ENCODE assay signal across 23 cellular contexts in genomic region chr7:135728136-135728669, GRCh38. TPM values are rescaled to one million over a fixed set of nuclear protein-coding genes. Genes with fewer than 3 reads are reported as not detected.
DNase-seq lines count a peak whose midpoint lies in the region; ATAC-seq and TF ChIP-seq lines count a peak whose summit lies in the region.
"Had no signal": no experiment of that assay in that cellular context is flagged by ENCODE, and none has a peak within 500 bp of the region (broad histone marks: within the 10 kb centered on the region; RNA-seq: fewer than 3 reads in every experiment).

Gene SLC13A4 (minus strand): TSS chr7:135728186. CDS start chr7:135727496, 690 bp downstream.

- peak within 1 kb of the TSS; percentile 12 for H3K4me3 ChIP-seq in ectodermal cell (ENCODE audit: insufficient read depth, low read depth, low read length)
- H3K4me3 ChIP-seq in mesenchymal stem cell (ENCODE audit: insufficient read depth in 1 of 2, low read depth in 1 of 2, low read length in 2 of 2): no peak within 1 kb of the TSS
- H3K4me3 ChIP-seq: cardiac muscle cell, GM12878, stomach had no signal

- H3K9me3 ChIP-seq in ES-I3 (ENCODE audit: control insufficient read depth, insufficient read depth, low read length): no peaks in the 10 kb centered on the region
- no peaks in the 10 kb centered on the region for H3K9me3 ChIP-seq in ectodermal cell (ENCODE audit: control insufficient read depth, low read length)
- no peaks in the 10 kb centered on the region for H3K9me3 ChIP-seq in mesenchymal stem cell (ENCODE audit: control insufficient read depth, low read length)
- H3K9me3 ChIP-seq: stomach had no signal

- TF ChIP-seq CTCF in GM20000 (IDR thresholded peaks at IDR 0.05; ENCODE audit: extremely low read depth, missing control alignments): no peak

- H2AK5ac ChIP-seq in mesenchymal stem cell (ENCODE audit: low read length, severe bottlenecking): no peak within 1 kb of the TSS

- no peak within 1 kb of the TSS for H2AFZ ChIP-seq in mesenchymal stem cell (ENCODE audit: low read depth, low read length)

- H2BK15ac ChIP-seq in mesenchymal stem cell (ENCODE audit: low read depth, poor library complexity, severe bottlenecking): no peak within 1 kb of the TSS

- H2BK12ac ChIP-seq in mesenchymal stem cell (ENCODE audit: low read length in 2 of 2): no peak within 1 kb of the TSS

- no peak for ATAC-seq in HG02588 (IDR thresholded peaks at IDR 0.05; ENCODE audit: unreplicated experiment)
- ATAC-seq: activated naive CD8-positive, alpha-beta T cell treated with anti-CD3 and anti-CD28 coated beads, Interleukin-2, amount 50 U/mL, for 24 hours; esophagus mucosa; GM12878; Right ventricle myocardium inferior had no signal

- no peak within 1 kb of the TSS for H4K8ac ChIP-seq in mesenchymal stem cell (ENCODE audit: low read length)

- DNase-seq in NAMALWA (ENCODE audit: low spot score): peak; percentile 25
- DNase-seq in mesenchymal stem cell: no peak
- DNase-seq in GM20000 (ENCODE audit: low spot score): no peak
- DNase-seq in glomerular visceral epithelial cell (ENCODE audit: extremely low spot score): no peak
- no peak for DNase-seq in 8988T
- DNase-seq: activated CD4-positive, alpha-beta T cell treated with anti-CD3 and anti-CD28 coated beads, Interleukin-2, amount 10 ng/mL, durations not matched to agents 7 days and 5 days; activated naive CD8-positive, alpha-beta T cell treated with anti-CD3 and anti-CD28 coated beads, Interleukin-2, amount 50 U/mL, for 24 hours; effector CD4-positive, alpha-beta T cell; GF-D8; NCI-H1105 treated with DMSO at 0.1 percent for 48 hours; NCI-H2107; NCI-H524; small intestine; stimulated activated CD4-positive, alpha-beta T cell treated with anti-CD3 and anti-CD28 coated beads, Interleukin-4, amount 100 ng/mL, for 24 hours; stomach had no signal

- no peak within 1 kb of the TSS for H3K14ac ChIP-seq in mesenchymal stem cell (ENCODE audit: low read length in 2 of 2)

- WGBS in ectodermal cell, 2 experiments: 47 to 50% methylated on average over 11 of the region's 11 CpGs
- 56% methylated on average over 11 of the region's 11 CpGs for WGBS in mesenchymal stem cell

- H3K9ac ChIP-seq in ES-I3 (ENCODE audit: low read depth, low read length) (peak within 1 kb of the TSS; percentile 41; the same call in 1 of the 2 replicates), mesenchymal stem cell (ENCODE audit: low read length) (no peak within 1 kb of the TSS)

- H3K18ac ChIP-seq in mesenchymal stem cell (ENCODE audit: low read depth in 1 of 2, low read length in 2 of 2): no peak within 1 kb of the TSS

- H3K27ac ChIP-seq in ectodermal cell (ENCODE audit: insufficient read depth, low read depth, low read length, poor library complexity, severe bottlenecking) (no peak within 1 kb of the TSS), mesenchymal stem cell (ENCODE audit: low read length, poor library complexity, severe bottlenecking) (no peak within 1 kb of the TSS)
- H3K27ac ChIP-seq: C4-2B, cardiac muscle cell, stomach had no signal

- H3K4ac ChIP-seq in mesenchymal stem cell (ENCODE audit: low read depth in 1 of 2, low read length in 2 of 2): no peak within 1 kb of the TSS

- no peak within 1 kb of the TSS for H2BK120ac ChIP-seq in mesenchymal stem cell (ENCODE audit: low read depth, low read length)

- H3K4me1 ChIP-seq in ES-I3 (ENCODE audit: insufficient read depth, low read length) (peaks cover 5% of the 10 kb centered on the region; the same call in 1 of the 2 replicates), ectodermal cell (ENCODE audit: control insufficient read depth, insufficient read depth, low read length) (peaks cover 9% of the 10 kb centered on the region), mesenchymal stem cell (ENCODE audit: control insufficient read depth, insufficient read depth, low read depth, low read length) (peaks cover 2% of the 10 kb centered on the region)

- H3K27me3 ChIP-seq in ectodermal cell (ENCODE audit: control insufficient read depth, insufficient read depth, low read length, poor library complexity, severe bottlenecking) (no peaks in the 10 kb centered on the region), mesenchymal stem cell (ENCODE audit: control insufficient read depth in 1 of 2, insufficient read depth in 1 of 2, low read length in 2 of 2) (peaks cover 0 to 35% of the 10 kb centered on the region in 2 experiments)
- H3K27me3 ChIP-seq: cardiac muscle cell had no signal

- H3K4me2 ChIP-seq in mesenchymal stem cell (ENCODE audit: low read length, poor library complexity, severe bottlenecking): peak within 1 kb of the TSS; percentile 36

- H3K79me1 ChIP-seq in mesenchymal stem cell (replicated peaks; ENCODE audit: low read length, poor library complexity, severe bottlenecking): no peaks in the 10 kb centered on the region

- H2BK5ac ChIP-seq in mesenchymal stem cell (ENCODE audit: low read depth, low read length, poor library complexity, severe bottlenecking): no peak within 1 kb of the TSS

- H3K23ac ChIP-seq in mesenchymal stem cell (ENCODE audit: low read length in 2 of 2): no peak within 1 kb of the TSS

- no peak within 1 kb of the TSS for H4K91ac ChIP-seq in mesenchymal stem cell (ENCODE audit: low read length)

- H3K36me3 ChIP-seq in ES-I3 (ENCODE audit: insufficient read depth, low read length): no peaks in the 10 kb centered on the region
- H3K36me3 ChIP-seq in ectodermal cell (ENCODE audit: control insufficient read depth, insufficient read depth, low read length): no peaks in the 10 kb centered on the region
- peaks cover 0 to 84% of the 10 kb centered on the region in 2 experiments for H3K36me3 ChIP-seq in mesenchymal stem cell (ENCODE audit: control insufficient read depth in 1 of 2, insufficient read depth in 2 of 2, low read depth in 1 of 2, low read length in 2 of 2)
- H3K36me3 ChIP-seq: cardiac muscle cell, stomach had no signal

RNA-seq across cellular contexts. Expression of gene SLC13A4, which starts in this region (rescaled TPM):
- 2.8 TPM for polyA plus RNA-seq in ectodermal cell (2013, experiment 1 of 4)
- polyA plus RNA-seq in ectodermal cell (2013, experiment 2 of 4): 1.9 TPM
- 2.5 TPM for polyA plus RNA-seq in ectodermal cell (2013, experiment 3 of 4)
- 3.8 TPM for polyA plus RNA-seq in ectodermal cell (2013, experiment 4 of 4)
- polyA plus RNA-seq in mesenchymal stem cell (2013, experiment 1 of 2): not detected
- polyA plus RNA-seq in mesenchymal stem cell (2013, experiment 2 of 2): 0.05 TPM
